15 cellular contexts compared by ENCODE assay signal in the genomic region with DNA sequence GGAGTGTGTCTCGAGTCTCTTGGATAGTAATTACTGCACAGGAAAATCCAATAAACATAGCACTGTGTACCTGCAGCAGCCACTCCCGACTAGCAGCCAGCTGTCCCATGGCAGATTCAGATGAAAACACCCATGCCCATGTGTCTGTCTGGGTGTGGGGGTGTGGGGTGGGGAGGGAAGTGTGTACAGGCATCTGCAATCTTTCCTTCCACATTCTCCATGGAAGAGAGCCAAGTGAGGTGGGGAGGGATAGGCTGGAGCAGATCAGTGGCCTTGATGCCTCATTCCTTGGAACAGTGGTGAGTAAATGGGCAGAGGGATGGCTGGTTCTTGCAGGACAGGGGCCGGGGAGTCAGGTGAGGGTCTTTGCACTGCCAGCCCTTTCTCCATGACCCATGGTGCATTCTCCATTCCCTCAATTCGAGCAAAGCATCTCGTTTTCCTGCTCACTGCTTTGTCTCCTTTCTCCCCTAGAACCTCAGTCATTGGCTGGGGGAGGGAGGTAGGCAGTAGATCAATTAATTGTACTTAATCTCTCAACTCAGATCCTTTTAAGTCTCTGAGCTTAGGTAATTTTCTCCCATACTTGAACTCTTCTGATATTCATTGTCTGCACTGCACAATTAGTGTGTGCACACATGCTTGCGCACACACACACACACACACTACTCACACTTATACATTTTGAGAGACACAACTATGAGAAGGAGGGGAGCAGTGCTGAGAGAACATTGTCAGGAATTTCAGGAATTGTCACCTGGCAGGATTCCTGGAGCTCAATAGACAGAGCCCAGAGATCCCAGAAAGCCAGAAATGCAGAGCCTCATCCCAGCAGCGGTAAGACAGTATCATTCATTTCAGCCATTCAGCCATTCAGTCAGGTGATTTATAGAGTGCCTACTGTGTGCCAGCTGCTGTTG. TPM values are rescaled to one million over a fixed set of nuclear protein-coding genes. Genes with fewer than 3 reads are reported as not detected.
DNase-seq lines count a peak whose midpoint lies in the region; ATAC-seq, FAIRE-seq and TF ChIP-seq lines count a peak whose summit lies in the region.
"Had no signal": no experiment of that assay in that cellular context is flagged by ENCODE, and none has a peak within 500 bp of the region (broad histone marks: within the 10 kb centered on the region; RNA-seq: fewer than 3 reads in every experiment).

No MANE protein-coding gene starts in this region.

- peaks cover 2% of the 10 kb centered on the region for H3K36me3 Mint-ChIP-seq in activated CD8-positive, alpha-beta memory T cell treated with anti-CD3 and anti-CD28 coated beads, Interleukin-2, amount 10 ng/mL, durations not matched to agents 7 days and 5 days

- H3K4me3 Mint-ChIP-seq in activated CD8-positive, alpha-beta memory T cell treated with anti-CD3 and anti-CD28 coated beads, Interleukin-2, amount 10 ng/mL, durations not matched to agents 7 days and 5 days = no peak overlapping the region
- H3K4me3 Mint-ChIP-seq: activated CD4-positive, alpha-beta T cell treated with anti-CD3 and anti-CD28 coated beads for 36 hours; activated T-cell treated with anti-CD3 and anti-CD28 coated beads, Interleukin-2, amount 50 U/mL, for 24 hours; type B pancreatic cell had no signal

- TF ChIP-seq CTCF in bronchial epithelial cell (IDR thresholded peaks at IDR 0.05; ENCODE audit: insufficient read depth, low read length, severe bottlenecking) (no peak), left lung (IDR thresholded peaks at IDR 0.05) (no peak)

- intact Hi-C loops in cardiac septum (cut with DNase I) = loop anchor here (5.0 kb wide), 1 partner anchor 156 kb away; no protein-coding TSS in a partner anchor
- intact Hi-C loops in left ventricle myocardium superior (cut with micrococcal nuclease) = no loop called here
- intact Hi-C loops in left lung (cut with DNase I) = no loop called here

- DNase-seq in cardiac septum (ENCODE audit: low spot score) (peak; percentile 44), left ventricle myocardium superior (no peak), bronchial epithelial cell (ENCODE audit: low read depth) (peak; percentile 21), left lung (peak in 1 of 2 donors; percentile 28), NCI-H1436 (lab: John Stamatoyannopoulos, UW) (no peak)
- DNase-seq in activated CD8-positive, alpha-beta memory T cell treated with anti-CD3 and anti-CD28 coated beads, Interleukin-2, amount 10 ng/mL, durations not matched to agents 7 days and 5 days = no peak
- DNase-seq in stimulated activated CD4-positive, alpha-beta T cell treated with anti-CD3 and anti-CD28 coated beads, Interleukin-4, amount 100 ng/mL, for 24 hours = no peak
- DNase-seq: activated CD4-positive, alpha-beta T cell treated with anti-CD3 and anti-CD28 coated beads for 36 hours; activated T-cell treated with anti-CD3 and anti-CD28 coated beads, Interleukin-2, amount 50 U/mL, for 24 hours; foreskin keratinocyte; NCI-H2029 treated with DMSO at 0.1 percent for 48 hours; ovary had no signal

- no peaks in the 10 kb centered on the region for H3K4me1 Mint-ChIP-seq in activated CD8-positive, alpha-beta memory T cell treated with anti-CD3 and anti-CD28 coated beads, Interleukin-2, amount 10 ng/mL, durations not matched to agents 7 days and 5 days
- H3K4me1 Mint-ChIP-seq: activated CD4-positive, alpha-beta T cell treated with anti-CD3 and anti-CD28 coated beads for 36 hours had no signal

- peak; percentile 50 for FAIRE-seq in bronchial epithelial cell (lab: Jason Lieb, UNC)

- CTCF ChIA-PET in activated CD8-positive, alpha-beta memory T cell treated with anti-CD3 and anti-CD28 coated beads, Interleukin-2, amount 10 ng/mL, durations not matched to agents 7 days and 5 days (lab: Charles Lee) = no interaction called here

- peaks cover 8 to 9% of the 10 kb centered on the region in 2 donors for H3K4me1 ChIP-seq in left lung
- H3K4me1 ChIP-seq: foreskin keratinocyte had no signal

- ATAC-seq in left ventricle myocardium superior (no peak), left lung (peak; percentile 54), GM18907 (IDR thresholded peaks at IDR 0.05; ENCODE audit: unreplicated experiment) (no peak)
- ATAC-seq in activated CD8-positive, alpha-beta memory T cell treated with anti-CD3 and anti-CD28 coated beads, Interleukin-2, amount 10 ng/mL, durations not matched to agents 7 days and 5 days = no peak
- ATAC-seq: activated CD4-positive, alpha-beta T cell treated with anti-CD3 and anti-CD28 coated beads for 36 hours; foreskin keratinocyte; left lobe of liver had no signal

- H3K9me3 Mint-ChIP-seq in activated CD8-positive, alpha-beta memory T cell treated with anti-CD3 and anti-CD28 coated beads, Interleukin-2, amount 10 ng/mL, durations not matched to agents 7 days and 5 days (ENCODE audit: low read depth) = no peaks in the 10 kb centered on the region
- H3K9me3 Mint-ChIP-seq: activated T-cell treated with anti-CD3 and anti-CD28 coated beads, Interleukin-2, amount 50 U/mL, for 24 hours; type B pancreatic cell had no signal

- H3K4me3 ChIP-seq in bronchial epithelial cell (ENCODE audit: low read depth, low read length) = no peak overlapping the region
- H3K4me3 ChIP-seq in left lung = no peak overlapping the region
- H3K4me3 ChIP-seq: ovary had no signal

- no peaks in the 10 kb centered on the region for H3K27me3 Mint-ChIP-seq in activated CD8-positive, alpha-beta memory T cell treated with anti-CD3 and anti-CD28 coated beads, Interleukin-2, amount 10 ng/mL, durations not matched to agents 7 days and 5 days
- H3K27me3 Mint-ChIP-seq: activated CD4-positive, alpha-beta T cell treated with anti-CD3 and anti-CD28 coated beads for 36 hours; activated T-cell treated with anti-CD3 and anti-CD28 coated beads, Interleukin-2, amount 50 U/mL, for 24 hours; type B pancreatic cell had no signal

- peaks cover 9% of the 10 kb centered on the region for H3K36me3 ChIP-seq in bronchial epithelial cell (ENCODE audit: control insufficient read depth, insufficient read depth, low read length)
- peaks cover 0 to 48% of the 10 kb centered on the region in 2 donors for H3K36me3 ChIP-seq in left lung
- H3K36me3 ChIP-seq: ovary had no signal

- no peaks in the 10 kb centered on the region for H3K9me3 ChIP-seq in left lung
- H3K9me3 ChIP-seq: ovary had no signal

- H3K27me3 ChIP-seq in bronchial epithelial cell (ENCODE audit: control insufficient read depth, insufficient read depth, low read length) = no peaks in the 10 kb centered on the region
- no peaks in the 10 kb centered on the region for H3K27me3 ChIP-seq in left lung
- H3K27me3 ChIP-seq: foreskin keratinocyte, ovary had no signal

- no peak overlapping the region for H3K27ac Mint-ChIP-seq in activated CD8-positive, alpha-beta memory T cell treated with anti-CD3 and anti-CD28 coated beads, Interleukin-2, amount 10 ng/mL, durations not matched to agents 7 days and 5 days
- H3K27ac Mint-ChIP-seq: activated CD4-positive, alpha-beta T cell treated with anti-CD3 and anti-CD28 coated beads for 36 hours; activated T-cell treated with anti-CD3 and anti-CD28 coated beads, Interleukin-2, amount 50 U/mL, for 24 hours; type B pancreatic cell had no signal

- H3K27ac ChIP-seq in left lung = no peak overlapping the region
- H3K27ac ChIP-seq: foreskin keratinocyte, ovary had no signal

RNA-seq across cellular contexts. Expression of a gene that starts 31.8 kb away (rescaled TPM):
- total RNA-seq in cardiac septum (8.8 TPM), left ventricle myocardium superior (4.8 TPM), bronchial epithelial cell (29.2 and 32.4 TPM in 2 replicates), left lung (10 to 100 TPM; 30.3 to 44.8 TPM)
- total RNA-seq in activated CD8-positive, alpha-beta memory T cell treated with anti-CD3 and anti-CD28 coated beads, Interleukin-2, amount 10 ng/mL, durations not matched to agents 7 days and 5 days = 10 to 100 TPM in 1 of 2 experiments, 1 to 10 TPM in 1; 9.4 to 11.1 TPM

Comparison
In these comparisons a context has a peak if more than half of its experiments do, and no peak if none do; other contexts are left out.
1. DNase-seq: peak in cardiac septum (single experiment) and bronchial epithelial cell (single experiment); none in left ventricle myocardium superior (single experiment), NCI-H1436 (single experiment), activated CD8-positive, alpha-beta memory T cell treated with anti-CD3 and anti-CD28 coated beads, Interleukin-2, amount 10 ng/mL, durations not matched to agents 7 days and 5 days (single experiment) and stimulated activated CD4-positive, alpha-beta T cell treated with anti-CD3 and anti-CD28 coated beads, Interleukin-4, amount 100 ng/mL, for 24 hours (single experiment).